8 cellular contexts compared by ENCODE assay signal in the genomic region with DNA sequence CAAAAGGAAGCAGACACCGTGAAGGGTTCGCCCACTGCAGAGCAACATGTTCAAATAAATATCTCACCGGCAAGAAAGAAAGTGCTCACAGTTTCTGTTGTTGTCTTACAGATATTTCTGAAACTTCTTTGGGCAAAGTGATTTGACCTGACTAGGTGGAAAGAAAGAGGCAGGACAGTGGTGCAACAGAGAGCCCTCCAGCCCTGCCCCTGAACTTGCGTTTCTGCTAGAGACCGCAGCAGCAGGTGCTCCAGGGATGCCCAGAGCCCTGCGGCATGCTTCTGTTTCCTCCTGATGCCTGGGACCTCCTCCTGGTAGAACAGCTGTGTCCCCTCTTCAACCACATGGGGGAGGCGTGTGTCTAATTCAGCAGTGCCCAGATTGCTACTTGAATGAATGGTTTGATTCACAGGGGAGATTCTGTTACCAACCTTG.
DNase-seq lines count a peak whose midpoint lies in the region; ATAC-seq and TF ChIP-seq lines count a peak whose summit lies in the region.

No MANE protein-coding gene starts in this region.

- no peak overlapping the region for H3K9ac ChIP-seq in Karpas-422 (ENCODE audit: low read length)

- no peak overlapping the region for H3K4me3 ChIP-seq in Karpas-422 (ENCODE audit: low read length)
- no peak overlapping the region for H3K4me3 ChIP-seq in foreskin fibroblast (ENCODE audit: low read depth in 1 of 2, low read length in 2 of 2)
- no peak overlapping the region for H3K4me3 ChIP-seq in gastrocnemius medialis

- H3K36me3 ChIP-seq in Karpas-422 (ENCODE audit: insufficient read depth, low read length): no peaks in the 10 kb centered on the region
- H3K36me3 ChIP-seq in gastrocnemius medialis: no peaks in the 10 kb centered on the region

- no peaks in the 10 kb centered on the region for H3K9me2 ChIP-seq in Karpas-422 (replicated peaks; ENCODE audit: insufficient read depth, low read length)

- peak; percentile 13 for DNase-seq in NCI-H510A treated with DMSO at 0.1 percent for 48 hours (lab: John Stamatoyannopoulos, UW)
- no peak for DNase-seq in NCI-H510A (lab: John Stamatoyannopoulos, UW)
- DNase-seq in Karpas-422: peak; percentile 46
- DNase-seq in activated CD4-positive, alpha-beta T cell treated with anti-CD3 and anti-CD28 coated beads, Interleukin-2, amount 10 ng/mL, durations not matched to agents 7 days and 5 days: peak; percentile 59
- DNase-seq in foreskin fibroblast: peak; percentile 38 to 73
- DNase-seq in stimulated activated naive CD8-positive, alpha-beta T cell treated with anti-CD3 and anti-CD28 coated beads, Interleukin-15, Interleukin-2, amounts not matched to agents 100 U/mL and 50 U/mL, for 24 hours: peak; percentile 32
- DNase-seq in gastrocnemius medialis: no peak

- in situ Hi-C loops in gastrocnemius medialis (cut with MboI; ENCODE audit: low sequenced_read_pairs in 4 of 4): no loop called here

- no peak overlapping the region for H3K4me3 Mint-ChIP-seq in activated CD4-positive, alpha-beta T cell treated with anti-CD3 and anti-CD28 coated beads, Interleukin-2, amount 10 ng/mL, durations not matched to agents 7 days and 5 days

- peaks cover 19% of the 10 kb centered on the region for H3K4me1 Mint-ChIP-seq in activated CD4-positive, alpha-beta T cell treated with anti-CD3 and anti-CD28 coated beads, Interleukin-2, amount 10 ng/mL, durations not matched to agents 7 days and 5 days

- CTCF ChIA-PET in activated CD4-positive, alpha-beta T cell treated with anti-CD3 and anti-CD28 coated beads, Interleukin-2, amount 10 ng/mL, durations not matched to agents 7 days and 5 days (lab: Charles Lee): no interaction called here

- no peaks in the 10 kb centered on the region for H4K20me1 ChIP-seq in Karpas-422 (ENCODE audit: insufficient read depth, low read depth, low read length)

- no peaks in the 10 kb centered on the region for H3K79me2 ChIP-seq in Karpas-422 (ENCODE audit: low read length)

- no peak for TF ChIP-seq POLR2A in gastrocnemius medialis (IDR thresholded peaks at IDR 0.05)

- H3K4me1 ChIP-seq in Karpas-422 (ENCODE audit: low read length) (no peaks in the 10 kb centered on the region), gastrocnemius medialis (peaks cover 11 to 13% of the 10 kb centered on the region in 2 donors)

- H3K4me2 ChIP-seq in Karpas-422 (ENCODE audit: low read depth, low read length, poor library complexity, severe bottlenecking): no peak overlapping the region

- no peaks in the 10 kb centered on the region for H3K27me3 ChIP-seq in Karpas-422 (ENCODE audit: low read length)
- H3K27me3 ChIP-seq in gastrocnemius medialis: no peaks in the 10 kb centered on the region

- intact Hi-C loops in gastrocnemius medialis (cut with DNase I; ENCODE audit: low total_unique reads): loop anchor here (10.0 kb wide), 1 partner anchor 195 kb away; no protein-coding TSS in a partner anchor

- H3K27ac ChIP-seq in Karpas-422 (ENCODE audit: low read length) (no peak overlapping the region), gastrocnemius medialis (no peak overlapping the region)

- POLR2A ChIA-PET in activated CD4-positive, alpha-beta T cell treated with anti-CD3 and anti-CD28 coated beads, Interleukin-2, amount 10 ng/mL, durations not matched to agents 7 days and 5 days (lab: Charles Lee): no interaction called here

- H3K9me3 Mint-ChIP-seq in activated CD4-positive, alpha-beta T cell treated with anti-CD3 and anti-CD28 coated beads, Interleukin-2, amount 10 ng/mL, durations not matched to agents 7 days and 5 days: no peaks in the 10 kb centered on the region

- ATAC-seq in stimulated activated naive CD8-positive, alpha-beta T cell treated with anti-CD3 and anti-CD28 coated beads, Interleukin-15, Interleukin-2, amounts not matched to agents 100 U/mL and 50 U/mL, for 24 hours: peak; percentile 41
- no peak for ATAC-seq in HG02973 (IDR thresholded peaks at IDR 0.05; ENCODE audit: unreplicated experiment)
- ATAC-seq in gastrocnemius medialis: no peak

- peak; percentile 59 for TF ChIP-seq CTCF in foreskin fibroblast (IDR thresholded peaks at IDR 0.05; ENCODE audit: low read depth, low read length)
- TF ChIP-seq CTCF in gastrocnemius medialis (IDR thresholded peaks at IDR 0.05 in 4 of 5, conservative IDR thresholded peaks at IDR 0.05 in 1 of 5): peak in 1 of 5 experiments; percentile 26

- no peak overlapping the region for H3K27ac Mint-ChIP-seq in activated CD4-positive, alpha-beta T cell treated with anti-CD3 and anti-CD28 coated beads, Interleukin-2, amount 10 ng/mL, durations not matched to agents 7 days and 5 days

- no peak overlapping the region for H2AFZ ChIP-seq in Karpas-422 (ENCODE audit: low read length)

- H3K27me3 Mint-ChIP-seq in activated CD4-positive, alpha-beta T cell treated with anti-CD3 and anti-CD28 coated beads, Interleukin-2, amount 10 ng/mL, durations not matched to agents 7 days and 5 days: no peaks in the 10 kb centered on the region

- peaks cover 16% of the 10 kb centered on the region for H3K36me3 Mint-ChIP-seq in activated CD4-positive, alpha-beta T cell treated with anti-CD3 and anti-CD28 coated beads, Interleukin-2, amount 10 ng/mL, durations not matched to agents 7 days and 5 days (ENCODE audit: low read depth)

- H3K9me3 ChIP-seq in Karpas-422 (ENCODE audit: low read length) (no peaks in the 10 kb centered on the region; the same call in 1 of the 2 replicates), gastrocnemius medialis (no peaks in the 10 kb centered on the region)

Comparison
In these comparisons a context has a peak if more than half of its experiments do, and no peak if none do; other contexts are left out.
1. DNase-seq: peak in NCI-H510A treated with DMSO at 0.1 percent for 48 hours (single experiment), Karpas-422 (single experiment), activated CD4-positive, alpha-beta T cell treated with anti-CD3 and anti-CD28 coated beads, Interleukin-2, amount 10 ng/mL, durations not matched to agents 7 days and 5 days (single experiment), foreskin fibroblast (2 of 2) and stimulated activated naive CD8-positive, alpha-beta T cell treated with anti-CD3 and anti-CD28 coated beads, Interleukin-15, Interleukin-2, amounts not matched to agents 100 U/mL and 50 U/mL, for 24 hours (single experiment); none in NCI-H510A (single experiment) and gastrocnemius medialis (0 of 2).